Comparison of ENCODE assay signal across 20 cellular contexts in the genomic region with DNA sequence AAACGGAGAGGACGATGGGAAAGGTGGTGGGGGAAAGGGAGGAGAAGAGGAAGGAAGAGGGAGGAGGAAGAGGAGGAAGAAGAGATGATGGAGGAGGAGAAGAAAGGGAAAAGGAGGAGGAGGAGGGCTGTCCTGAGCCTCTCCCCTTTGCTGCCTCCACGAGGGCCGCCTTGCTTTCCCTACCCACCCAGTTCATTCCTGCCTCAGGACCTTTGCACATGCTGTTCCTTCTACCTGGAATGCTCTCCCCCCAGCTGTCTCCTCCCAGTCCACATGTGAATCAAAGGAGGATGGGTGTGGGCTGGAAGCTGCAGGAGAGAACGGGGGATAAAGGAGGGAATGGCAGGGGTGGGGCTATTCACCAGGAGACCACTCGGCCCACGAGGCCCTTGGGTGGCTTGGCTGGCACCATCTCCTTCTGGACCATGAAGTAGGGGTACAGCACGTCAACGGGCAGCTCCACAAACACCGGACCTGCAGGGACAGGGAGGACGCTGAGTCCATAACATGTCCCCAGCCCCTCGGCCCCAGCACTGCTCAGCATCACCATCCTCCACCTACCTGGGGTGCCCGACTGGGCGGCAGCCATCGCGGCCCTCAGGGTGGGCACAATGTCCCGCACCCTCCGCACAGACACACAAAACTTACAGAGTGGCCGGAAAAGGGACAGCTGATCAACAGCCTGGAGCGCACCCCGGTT. TPM values are rescaled to one million over a fixed set of nuclear protein-coding genes. Genes with fewer than 3 reads are reported as not detected.
A peak's percentile ranks its signal among the peaks of the same experiment; 100 is the strongest.
DNase-seq lines count a peak whose midpoint lies in the region; TF ChIP-seq lines count a peak whose summit lies in the region.
"Had no signal": no experiment of that assay in that cellular context is flagged by ENCODE, and none has a peak within 500 bp of the region (broad histone marks: within the 10 kb centered on the region; RNA-seq: fewer than 3 reads in every experiment).

No MANE protein-coding gene starts in this region.

- no peak overlapping the region for H2AFZ ChIP-seq in Karpas-422 (ENCODE audit: low read length)

- H3K4me3 ChIP-seq in H7 (ENCODE audit: insufficient read depth, low read depth, low read length) (no peak overlapping the region), Karpas-422 (ENCODE audit: low read length) (no peak overlapping the region), Peyer's patch (no peak overlapping the region)

- TF ChIP-seq POLR2A in Peyer's patch (IDR thresholded peaks at IDR 0.05) = no peak

- H3K4me3 Mint-ChIP-seq in dendritic cell treated with granulocyte-macrophage colony-stimulating factor and Interleukin-4, amounts not matched to agents 40 ng/mL and 50 ng/mL, for 4 days = no peak overlapping the region
- H3K4me3 Mint-ChIP-seq: H9 had no signal

- H3K79me2 ChIP-seq in Karpas-422 (ENCODE audit: low read length) = peaks cover 19% of the 10 kb centered on the region; the same call in 1 of the 2 replicates

- no peaks in the 10 kb centered on the region for H3K27me3 Mint-ChIP-seq in dendritic cell treated with granulocyte-macrophage colony-stimulating factor and Interleukin-4, amounts not matched to agents 40 ng/mL and 50 ng/mL, for 4 days

- no peak overlapping the region for H3K27ac ChIP-seq in Karpas-422 (ENCODE audit: low read length)
- H3K27ac ChIP-seq in Peyer's patch = no peak overlapping the region
- H3K27ac ChIP-seq: KMS-11 had no signal

- TF ChIP-seq CTCF in Peyer's patch (IDR thresholded peaks at IDR 0.05) = no peak

- H3K4me1 ChIP-seq in Karpas-422 (ENCODE audit: low read length) (peaks cover 12% of the 10 kb centered on the region), Peyer's patch (peaks cover 0 to 10% (median 2%) of the 10 kb centered on the region in 4 donors)

- H3K36me3 Mint-ChIP-seq in dendritic cell treated with granulocyte-macrophage colony-stimulating factor and Interleukin-4, amounts not matched to agents 40 ng/mL and 50 ng/mL, for 4 days (ENCODE audit: low read depth) = peaks cover 71% of the 10 kb centered on the region

- no peaks in the 10 kb centered on the region for H3K9me2 ChIP-seq in Karpas-422 (replicated peaks; ENCODE audit: insufficient read depth, low read length)

- H4K20me1 ChIP-seq in Karpas-422 (ENCODE audit: insufficient read depth, low read depth, low read length) = no peaks in the 10 kb centered on the region

- peak overlapping the region; percentile 15 for H3K27ac Mint-ChIP-seq in dendritic cell treated with granulocyte-macrophage colony-stimulating factor and Interleukin-4, amounts not matched to agents 40 ng/mL and 50 ng/mL, for 4 days
- H3K27ac Mint-ChIP-seq: H9 had no signal

- DNase-seq in H7 (peak; percentile 28), Karpas-422 (peak; percentile 12), posterior vena cava (ENCODE audit: low spot score) (peak; percentile 72), NCI-H2081 treated with DMSO at 0.1 percent for 48 hours (lab: John Stamatoyannopoulos, UW) (no peak), Peyer's patch (no peak)
- no peak for DNase-seq in stimulated activated naive CD4-positive, alpha-beta T cell (lab: John Stamatoyannopoulos, UW)
- DNase-seq: CD4-positive, CD25-positive, alpha-beta regulatory T cell; DMS 273 treated with DMSO at 0.1 percent for 48 hours; DMS79 treated with DMSO at 0.1 percent for 48 hours; H9; NCI-H1105 treated with DMSO at 0.1 percent for 48 hours; NCI-H2029 treated with DMSO at 0.1 percent for 48 hours; NCI-H2171; NCI-H524 treated with DMSO at 0.1 percent for 48 hours; NCI-H82; Right ventricle myocardium superior had no signal

- no peak overlapping the region for H3K4me2 ChIP-seq in Karpas-422 (ENCODE audit: low read depth, low read length, poor library complexity, severe bottlenecking)
- H3K4me2 ChIP-seq: KMS-11 had no signal

- H3K36me3 ChIP-seq in H7 (replicated peaks; ENCODE audit: control insufficient read depth, insufficient read depth, low read length) (peaks cover 26% of the 10 kb centered on the region), Karpas-422 (ENCODE audit: insufficient read depth, low read length) (peaks cover 11% of the 10 kb centered on the region), Peyer's patch (peaks cover 0 to 53% (median 0%) of the 10 kb centered on the region in 3 donors)

- no peak overlapping the region for H3K9ac ChIP-seq in Karpas-422 (ENCODE audit: low read length)
- H3K9ac ChIP-seq: KMS-11 had no signal

- H3K27me3 ChIP-seq in H7 (ENCODE audit: control insufficient read depth, insufficient read depth, low read length) (no peaks in the 10 kb centered on the region), Karpas-422 (ENCODE audit: low read length) (no peaks in the 10 kb centered on the region), Peyer's patch (no peaks in the 10 kb centered on the region)

- H3K4me1 Mint-ChIP-seq in dendritic cell treated with granulocyte-macrophage colony-stimulating factor and Interleukin-4, amounts not matched to agents 40 ng/mL and 50 ng/mL, for 4 days (ENCODE audit: low read depth) = peaks cover 17% of the 10 kb centered on the region

- no peaks in the 10 kb centered on the region for H3K9me3 ChIP-seq in Karpas-422 (ENCODE audit: low read length)
- H3K9me3 ChIP-seq in Peyer's patch = no peaks in the 10 kb centered on the region

- no peaks in the 10 kb centered on the region for H3K9me3 Mint-ChIP-seq in dendritic cell treated with granulocyte-macrophage colony-stimulating factor and Interleukin-4, amounts not matched to agents 40 ng/mL and 50 ng/mL, for 4 days
- H3K9me3 Mint-ChIP-seq: CD4-positive, CD25-positive, alpha-beta regulatory T cell; H9 had no signal

- intact Hi-C loops in dendritic cell treated with granulocyte-macrophage colony-stimulating factor and Interleukin-4, amounts not matched to agents 40 ng/mL and 50 ng/mL, for 4 days (cut with micrococcal nuclease) = no loop called here
- intact Hi-C loops in posterior vena cava (cut with DNase I) = no loop called here

RNA-seq across cellular contexts. Expression of a gene that starts 15.3 kb away (rescaled TPM):
- 13.7 and 17.5 TPM in 2 replicates for total RNA-seq in H7 (2014; rRNA removed; shearing (Covaris generic))
- total RNA-seq in Karpas-422 (2014; rRNA removed; shearing (Covaris generic); ENCODE audit: low replicate concordance) = not detected in 2 replicates
- total RNA-seq in posterior vena cava (10 to 100 TPM; 42.4 to 44.6 TPM), Peyer's patch (1 to 10 TPM; 2.3 to 7.4 (median 6.2) TPM)
- total RNA-seq: CD4-positive, CD25-positive, alpha-beta regulatory T cell had no signal

RNA-seq across cellular contexts. Expression of a gene that starts 40.5 kb away (rescaled TPM):
- total RNA-seq in H7 (2014; rRNA removed; shearing (Covaris generic)) = not detected in 2 replicates
- total RNA-seq in Karpas-422 (2014; rRNA removed; shearing (Covaris generic); ENCODE audit: low replicate concordance) = not detected in 2 replicates
- total RNA-seq in posterior vena cava (not detected), Peyer's patch (not detected)
- total RNA-seq: CD4-positive, CD25-positive, alpha-beta regulatory T cell; H9; HT1080; Right ventricle myocardium superior; SK-MEL-5 had no signal

Comparison
In these comparisons a context has a peak if more than half of its experiments do, and no peak if none do; other contexts are left out.
1. DNase-seq: peak in H7 (single experiment), Karpas-422 (single experiment) and posterior vena cava (single experiment); none in NCI-H2081 treated with DMSO at 0.1 percent for 48 hours (single experiment), stimulated activated naive CD4-positive, alpha-beta T cell (0 of 6) and Peyer's patch (0 of 3).